ENCODE assay signal across 1 cellular context in the genomic region with DNA sequence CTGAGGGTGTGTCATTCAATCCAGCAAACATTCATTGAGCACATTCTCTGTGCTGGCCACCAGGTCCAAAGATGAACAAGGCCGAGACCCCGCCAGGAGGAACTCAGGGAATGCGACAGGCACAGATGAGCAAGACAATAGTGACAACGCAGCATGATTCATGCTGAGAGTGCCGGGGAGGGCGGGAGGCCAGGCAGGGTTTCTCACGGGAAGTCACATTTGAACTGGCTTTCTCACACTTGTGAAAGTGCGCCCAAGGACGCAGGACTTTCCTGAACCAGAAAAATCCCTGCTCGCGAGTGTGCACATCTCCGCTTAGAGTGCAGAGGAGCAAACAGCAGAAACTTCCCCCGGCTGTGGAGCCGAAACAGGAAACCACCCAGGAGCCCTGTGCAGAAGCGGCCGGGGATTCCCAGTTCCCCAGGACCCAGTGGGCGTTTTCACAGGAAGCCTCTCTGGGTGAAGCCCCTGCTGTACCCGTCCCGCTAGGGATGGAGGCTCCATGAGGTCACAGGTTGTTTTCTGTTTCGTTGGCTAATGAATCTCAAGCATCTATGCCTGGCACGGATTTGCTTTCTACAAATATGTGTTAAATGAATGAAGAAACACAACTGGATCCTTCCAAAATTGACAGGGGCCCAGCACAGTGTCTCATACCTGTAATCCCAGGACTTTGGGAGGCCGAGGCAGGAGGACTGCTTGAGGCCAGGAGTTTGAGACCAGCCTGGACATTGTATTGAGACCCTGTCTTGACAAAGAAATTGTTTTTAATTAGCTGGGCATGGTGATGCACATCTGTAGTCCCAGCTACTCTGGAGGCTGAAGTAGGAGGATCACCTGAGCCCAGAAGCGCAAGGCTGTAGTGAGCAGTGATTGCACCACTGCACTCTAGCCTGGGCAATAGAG.
TF ChIP-seq lines count a peak whose summit lies in the region.

No MANE protein-coding gene starts in this region.

TF ChIP-seq in HepG2, 621 proteins besides CTCF, POLR2A, EP300 and RAD21 (continued from another document and continues in another):
- TF ChIP-seq, protein P1, sequence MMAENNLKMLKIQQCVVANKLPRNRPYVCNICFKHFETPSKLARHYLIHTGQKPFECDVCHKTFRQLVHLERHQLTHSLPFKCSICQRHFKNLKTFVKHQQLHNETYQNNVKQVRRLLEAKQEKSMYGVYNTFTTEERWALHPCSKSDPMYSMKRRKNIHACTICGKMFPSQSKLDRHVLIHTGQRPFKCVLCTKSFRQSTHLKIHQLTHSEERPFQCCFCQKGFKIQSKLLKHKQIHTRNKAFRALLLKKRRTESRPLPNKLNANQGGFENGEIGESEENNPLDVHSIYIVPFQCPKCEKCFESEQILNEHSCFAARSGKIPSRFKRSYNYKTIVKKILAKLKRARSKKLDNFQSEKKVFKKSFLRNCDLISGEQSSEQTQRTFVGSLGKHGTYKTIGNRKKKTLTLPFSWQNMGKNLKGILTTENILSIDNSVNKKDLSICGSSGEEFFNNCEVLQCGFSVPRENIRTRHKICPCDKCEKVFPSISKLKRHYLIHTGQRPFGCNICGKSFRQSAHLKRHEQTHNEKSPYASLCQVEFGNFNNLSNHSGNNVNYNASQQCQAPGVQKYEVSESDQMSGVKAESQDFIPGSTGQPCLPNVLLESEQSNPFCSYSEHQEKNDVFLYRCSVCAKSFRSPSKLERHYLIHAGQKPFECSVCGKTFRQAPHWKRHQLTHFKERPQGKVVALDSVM (CRISPR knock-in tag; IDR thresholded peaks at IDR 0.05) = peak; percentile 80
- TF ChIP-seq, protein P2, sequence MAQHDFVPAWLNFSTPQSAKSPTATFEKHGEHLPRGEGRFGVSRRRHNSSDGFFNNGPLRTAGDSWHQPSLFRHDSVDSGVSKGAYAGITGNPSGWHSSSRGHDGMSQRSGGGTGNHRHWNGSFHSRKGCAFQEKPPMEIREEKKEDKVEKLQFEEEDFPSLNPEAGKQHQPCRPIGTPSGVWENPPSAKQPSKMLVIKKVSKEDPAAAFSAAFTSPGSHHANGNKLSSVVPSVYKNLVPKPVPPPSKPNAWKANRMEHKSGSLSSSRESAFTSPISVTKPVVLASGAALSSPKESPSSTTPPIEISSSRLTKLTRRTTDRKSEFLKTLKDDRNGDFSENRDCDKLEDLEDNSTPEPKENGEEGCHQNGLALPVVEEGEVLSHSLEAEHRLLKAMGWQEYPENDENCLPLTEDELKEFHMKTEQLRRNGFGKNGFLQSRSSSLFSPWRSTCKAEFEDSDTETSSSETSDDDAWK (CRISPR knock-in tag; IDR thresholded peaks at IDR 0.05) = no peak
- TF ChIP-seq, protein P3, sequence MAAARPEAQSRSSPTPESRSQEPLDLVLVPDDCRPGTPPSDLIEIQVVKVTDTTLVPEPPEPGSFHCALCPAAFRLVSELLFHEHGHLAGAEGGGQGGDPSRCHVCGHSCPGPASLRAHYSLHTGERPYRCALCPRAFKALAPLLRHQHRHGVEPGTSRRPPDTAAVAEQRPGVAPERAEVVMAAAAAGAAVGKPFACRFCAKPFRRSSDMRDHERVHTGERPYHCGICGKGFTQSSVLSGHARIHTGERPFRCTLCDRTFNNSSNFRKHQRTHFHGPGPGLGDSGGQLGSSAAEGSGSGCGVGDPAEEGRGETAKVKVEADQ (CRISPR knock-in tag; IDR thresholded peaks at IDR 0.05; ENCODE audit: borderline replicate concordance) = 0 out of 2 replicates have a peak, but pooled peaks have one; percentile 28
- TF ChIP-seq, protein P4, sequence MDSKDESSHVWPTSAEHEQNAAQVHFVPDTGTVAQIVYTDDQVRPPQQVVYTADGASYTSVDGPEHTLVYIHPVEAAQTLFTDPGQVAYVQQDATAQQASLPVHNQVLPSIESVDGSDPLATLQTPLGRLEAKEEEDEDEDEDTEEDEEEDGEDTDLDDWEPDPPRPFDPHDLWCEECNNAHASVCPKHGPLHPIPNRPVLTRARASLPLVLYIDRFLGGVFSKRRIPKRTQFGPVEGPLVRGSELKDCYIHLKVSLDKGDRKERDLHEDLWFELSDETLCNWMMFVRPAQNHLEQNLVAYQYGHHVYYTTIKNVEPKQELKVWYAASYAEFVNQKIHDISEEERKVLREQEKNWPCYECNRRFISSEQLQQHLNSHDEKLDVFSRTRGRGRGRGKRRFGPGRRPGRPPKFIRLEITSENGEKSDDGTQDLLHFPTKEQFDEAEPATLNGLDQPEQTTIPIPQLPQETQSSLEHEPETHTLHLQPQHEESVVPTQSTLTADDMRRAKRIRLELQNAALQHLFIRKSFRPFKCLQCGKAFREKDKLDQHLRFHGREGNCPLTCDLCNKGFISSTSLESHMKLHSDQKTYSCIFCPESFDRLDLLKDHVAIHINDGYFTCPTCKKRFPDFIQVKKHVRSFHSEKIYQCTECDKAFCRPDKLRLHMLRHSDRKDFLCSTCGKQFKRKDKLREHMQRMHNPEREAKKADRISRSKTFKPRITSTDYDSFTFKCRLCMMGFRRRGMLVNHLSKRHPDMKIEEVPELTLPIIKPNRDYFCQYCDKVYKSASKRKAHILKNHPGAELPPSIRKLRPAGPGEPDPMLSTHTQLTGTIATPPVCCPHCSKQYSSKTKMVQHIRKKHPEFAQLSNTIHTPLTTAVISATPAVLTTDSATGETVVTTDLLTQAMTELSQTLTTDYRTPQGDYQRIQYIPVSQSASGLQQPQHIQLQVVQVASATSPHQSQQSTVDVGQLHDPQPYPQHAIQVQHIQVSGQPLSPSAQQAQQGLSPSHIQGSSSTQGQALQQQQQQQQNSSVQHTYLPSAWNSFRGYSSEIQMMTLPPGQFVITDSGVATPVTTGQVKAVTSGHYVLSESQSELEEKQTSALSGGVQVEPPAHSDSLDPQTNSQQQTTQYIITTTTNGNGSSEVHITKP (CRISPR knock-in tag; IDR thresholded peaks at IDR 0.05; ENCODE audit: low read depth) = 0 out of 2 replicates have a peak, but pooled peaks have one; percentile 16
- TF ChIP-seq HMG20A (CRISPR knock-in tag; IDR thresholded peaks at IDR 0.05; ENCODE audit: borderline replicate concordance) (peak; percentile 53; the same call in 1 of the 2 replicates), MTA1 (CRISPR knock-in tag; IDR thresholded peaks at IDR 0.05; ENCODE audit: borderline replicate concordance) (no peak), MAFK (conservative IDR thresholded peaks at IDR 0.05 in 1 of 2, IDR thresholded peaks at IDR 0.05 in 1 of 2; ENCODE audit: low read length in 2 of 2) (peak in 1 of 2 experiments; percentile 1; a peak in 1 of 4 replicates), ZFX (CRISPR knock-in tag; IDR thresholded peaks at IDR 0.05; ENCODE audit: low read depth) (peak; percentile 34; the same call in 1 of the 2 replicates), BHLHE40 (IDR thresholded peaks at IDR 0.05; ENCODE audit: low read length) (peak; percentile 43; the same call in 1 of the 2 replicates), MAFF (IDR thresholded peaks at IDR 0.05; ENCODE audit: low read depth, low read length) (peak; percentile 54; the same call in 1 of the 2 replicates), ZNF747 (CRISPR knock-in tag; IDR thresholded peaks at IDR 0.05; ENCODE audit: borderline replicate concordance) (no peak), TOPORS (CRISPR knock-in tag; IDR thresholded peaks at IDR 0.05) (no peak), DMAP1 (CRISPR knock-in tag; IDR thresholded peaks at IDR 0.05) (peak; percentile 49; the same call in 1 of the 2 replicates), KLF13 (CRISPR knock-in tag; IDR thresholded peaks at IDR 0.05) (peak; percentile 56; the same call in 1 of the 2 replicates), FOXO1 (CRISPR knock-in tag; IDR thresholded peaks at IDR 0.05) (0 out of 2 replicates have a peak, but pooled peaks have one; percentile 12), ZNF605 (CRISPR knock-in tag; IDR thresholded peaks at IDR 0.05) (peak; percentile 66; the same call in 1 of the 2 replicates), SAP130 (CRISPR knock-in tag; IDR thresholded peaks at IDR 0.05; ENCODE audit: low read depth) (peak; percentile 48), SOX5 (CRISPR knock-in tag; IDR thresholded peaks at IDR 0.05; ENCODE audit: borderline replicate concordance) (peak; percentile 83), CBX5 (CRISPR knock-in tag; IDR thresholded peaks at IDR 0.05; ENCODE audit: borderline replicate concordance) (peak; percentile 15; the same call in 1 of the 2 replicates), KLF16 (CRISPR knock-in tag; IDR thresholded peaks at IDR 0.05) (0 out of 4 replicates have a peak, but pooled peaks of 1 of the 2 experiments have one; percentile 39), AKAP8 (CRISPR knock-in tag; IDR thresholded peaks at IDR 0.05) (no peak), MAZ (IDR thresholded peaks at IDR 0.05; ENCODE audit: borderline replicate concordance, low read depth, low read length) (peak; percentile 51; the same call in 1 of the 2 replicates), MAZ (CRISPR knock-in tag; IDR thresholded peaks at IDR 0.05; ENCODE audit: low read depth) (no peak)
- TF ChIP-seq, protein P5, sequence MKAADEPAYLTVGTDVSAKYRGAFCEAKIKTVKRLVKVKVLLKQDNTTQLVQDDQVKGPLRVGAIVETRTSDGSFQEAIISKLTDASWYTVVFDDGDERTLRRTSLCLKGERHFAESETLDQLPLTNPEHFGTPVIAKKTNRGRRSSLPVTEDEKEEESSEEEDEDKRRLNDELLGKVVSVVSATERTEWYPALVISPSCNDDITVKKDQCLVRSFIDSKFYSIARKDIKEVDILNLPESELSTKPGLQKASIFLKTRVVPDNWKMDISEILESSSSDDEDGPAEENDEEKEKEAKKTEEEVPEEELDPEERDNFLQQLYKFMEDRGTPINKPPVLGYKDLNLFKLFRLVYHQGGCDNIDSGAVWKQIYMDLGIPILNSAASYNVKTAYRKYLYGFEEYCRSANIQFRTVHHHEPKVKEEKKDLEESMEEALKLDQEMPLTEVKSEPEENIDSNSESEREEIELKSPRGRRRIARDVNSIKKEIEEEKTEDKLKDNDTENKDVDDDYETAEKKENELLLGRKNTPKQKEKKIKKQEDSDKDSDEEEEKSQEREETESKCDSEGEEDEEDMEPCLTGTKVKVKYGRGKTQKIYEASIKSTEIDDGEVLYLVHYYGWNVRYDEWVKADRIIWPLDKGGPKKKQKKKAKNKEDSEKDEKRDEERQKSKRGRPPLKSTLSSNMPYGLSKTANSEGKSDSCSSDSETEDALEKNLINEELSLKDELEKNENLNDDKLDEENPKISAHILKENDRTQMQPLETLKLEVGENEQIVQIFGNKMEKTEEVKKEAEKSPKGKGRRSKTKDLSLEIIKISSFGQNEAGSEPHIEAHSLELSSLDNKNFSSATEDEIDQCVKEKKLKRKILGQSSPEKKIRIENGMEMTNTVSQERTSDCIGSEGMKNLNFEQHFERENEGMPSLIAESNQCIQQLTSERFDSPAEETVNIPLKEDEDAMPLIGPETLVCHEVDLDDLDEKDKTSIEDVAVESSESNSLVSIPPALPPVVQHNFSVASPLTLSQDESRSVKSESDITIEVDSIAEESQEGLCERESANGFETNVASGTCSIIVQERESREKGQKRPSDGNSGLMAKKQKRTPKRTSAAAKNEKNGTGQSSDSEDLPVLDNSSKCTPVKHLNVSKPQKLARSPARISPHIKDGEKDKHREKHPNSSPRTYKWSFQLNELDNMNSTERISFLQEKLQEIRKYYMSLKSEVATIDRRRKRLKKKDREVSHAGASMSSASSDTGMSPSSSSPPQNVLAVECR (CRISPR knock-in tag; IDR thresholded peaks at IDR 0.05; ENCODE audit: borderline replicate concordance) = peak; percentile 29; the same call in 1 of the 2 replicates
- TF ChIP-seq, protein P6, sequence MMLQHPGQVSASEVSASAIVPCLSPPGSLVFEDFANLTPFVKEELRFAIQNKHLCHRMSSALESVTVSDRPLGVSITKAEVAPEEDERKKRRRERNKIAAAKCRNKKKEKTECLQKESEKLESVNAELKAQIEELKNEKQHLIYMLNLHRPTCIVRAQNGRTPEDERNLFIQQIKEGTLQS (CRISPR knock-in tag; IDR thresholded peaks at IDR 0.05) = peak; percentile 51; the same call in 1 of the 2 replicates
- TF ChIP-seq, protein P7, sequence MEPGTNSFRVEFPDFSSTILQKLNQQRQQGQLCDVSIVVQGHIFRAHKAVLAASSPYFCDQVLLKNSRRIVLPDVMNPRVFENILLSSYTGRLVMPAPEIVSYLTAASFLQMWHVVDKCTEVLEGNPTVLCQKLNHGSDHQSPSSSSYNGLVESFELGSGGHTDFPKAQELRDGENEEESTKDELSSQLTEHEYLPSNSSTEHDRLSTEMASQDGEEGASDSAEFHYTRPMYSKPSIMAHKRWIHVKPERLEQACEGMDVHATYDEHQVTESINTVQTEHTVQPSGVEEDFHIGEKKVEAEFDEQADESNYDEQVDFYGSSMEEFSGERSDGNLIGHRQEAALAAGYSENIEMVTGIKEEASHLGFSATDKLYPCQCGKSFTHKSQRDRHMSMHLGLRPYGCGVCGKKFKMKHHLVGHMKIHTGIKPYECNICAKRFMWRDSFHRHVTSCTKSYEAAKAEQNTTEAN (CRISPR knock-in tag; conservative IDR thresholded peaks at IDR 0.05) = peak; percentile 80; the same call in 1 of the 2 replicates
- TF ChIP-seq, protein P8, sequence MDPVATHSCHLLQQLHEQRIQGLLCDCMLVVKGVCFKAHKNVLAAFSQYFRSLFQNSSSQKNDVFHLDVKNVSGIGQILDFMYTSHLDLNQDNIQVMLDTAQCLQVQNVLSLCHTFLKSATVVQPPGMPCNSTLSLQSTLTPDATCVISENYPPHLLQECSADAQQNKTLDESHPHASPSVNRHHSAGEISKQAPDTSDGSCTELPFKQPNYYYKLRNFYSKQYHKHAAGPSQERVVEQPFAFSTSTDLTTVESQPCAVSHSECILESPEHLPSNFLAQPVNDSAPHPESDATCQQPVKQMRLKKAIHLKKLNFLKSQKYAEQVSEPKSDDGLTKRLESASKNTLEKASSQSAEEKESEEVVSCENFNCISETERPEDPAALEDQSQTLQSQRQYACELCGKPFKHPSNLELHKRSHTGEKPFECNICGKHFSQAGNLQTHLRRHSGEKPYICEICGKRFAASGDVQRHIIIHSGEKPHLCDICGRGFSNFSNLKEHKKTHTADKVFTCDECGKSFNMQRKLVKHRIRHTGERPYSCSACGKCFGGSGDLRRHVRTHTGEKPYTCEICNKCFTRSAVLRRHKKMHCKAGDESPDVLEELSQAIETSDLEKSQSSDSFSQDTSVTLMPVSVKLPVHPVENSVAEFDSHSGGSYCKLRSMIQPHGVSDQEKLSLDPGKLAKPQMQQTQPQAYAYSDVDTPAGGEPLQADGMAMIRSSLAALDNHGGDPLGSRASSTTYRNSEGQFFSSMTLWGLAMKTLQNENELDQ (CRISPR knock-in tag; IDR thresholded peaks at IDR 0.05; ENCODE audit: borderline replicate concordance) = no peak
- TF ChIP-seq, protein P9, sequence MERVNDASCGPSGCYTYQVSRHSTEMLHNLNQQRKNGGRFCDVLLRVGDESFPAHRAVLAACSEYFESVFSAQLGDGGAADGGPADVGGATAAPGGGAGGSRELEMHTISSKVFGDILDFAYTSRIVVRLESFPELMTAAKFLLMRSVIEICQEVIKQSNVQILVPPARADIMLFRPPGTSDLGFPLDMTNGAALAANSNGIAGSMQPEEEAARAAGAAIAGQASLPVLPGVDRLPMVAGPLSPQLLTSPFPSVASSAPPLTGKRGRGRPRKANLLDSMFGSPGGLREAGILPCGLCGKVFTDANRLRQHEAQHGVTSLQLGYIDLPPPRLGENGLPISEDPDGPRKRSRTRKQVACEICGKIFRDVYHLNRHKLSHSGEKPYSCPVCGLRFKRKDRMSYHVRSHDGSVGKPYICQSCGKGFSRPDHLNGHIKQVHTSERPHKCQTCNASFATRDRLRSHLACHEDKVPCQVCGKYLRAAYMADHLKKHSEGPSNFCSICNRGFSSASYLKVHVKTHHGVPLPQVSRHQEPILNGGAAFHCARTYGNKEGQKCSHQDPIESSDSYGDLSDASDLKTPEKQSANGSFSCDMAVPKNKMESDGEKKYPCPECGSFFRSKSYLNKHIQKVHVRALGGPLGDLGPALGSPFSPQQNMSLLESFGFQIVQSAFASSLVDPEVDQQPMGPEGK (CRISPR knock-in tag; IDR thresholded peaks at IDR 0.05) = peak; percentile 38; the same call in 1 of the 2 replicates
